Comparison of ENCODE assay signal across 1 cellular context in genomic region chr5:131745594-131746175, GRCh38.
TF ChIP-seq lines count a peak whose summit lies in the region.

No MANE protein-coding gene starts in this region.

TF ChIP-seq in K562, 482 proteins besides CTCF, POLR2A, EP300 and RAD21:
- TF ChIP-seq RBM15 (IDR thresholded peaks at IDR 0.05; ENCODE audit: insufficient read depth, low read length) (no peak), CHD1 (IDR thresholded peaks at IDR 0.05; ENCODE audit: low read length) (no peak), JUND (IDR thresholded peaks at IDR 0.05; ENCODE audit: borderline replicate concordance, low read depth, low read length) (peak; percentile 42; the same call in 1 of the 2 replicates), JUND (tag; IDR thresholded peaks at IDR 0.05; ENCODE audit: borderline replicate concordance, low read depth, low read length) (peak; percentile 57; the same call in 2 of the 3 replicates), ZBTB7A (IDR thresholded peaks at IDR 0.05; ENCODE audit: borderline replicate concordance, control insufficient read depth, low read depth, low read length) (no peak), TEAD4 (IDR thresholded peaks at IDR 0.05; ENCODE audit: low read length) (peak; percentile 61; the same call in 1 of the 2 replicates), TEAD4 (CRISPR knock-in tag; IDR thresholded peaks at IDR 0.05; ENCODE audit: borderline replicate concordance) (no peak), BRD9 (IDR thresholded peaks at IDR 0.05; ENCODE audit: low read depth, partially characterized antibody) (peak; percentile 17), E2F3 (CRISPR knock-in tag; IDR thresholded peaks at IDR 0.05) (no peak), FOSL1 (tag; conservative IDR thresholded peaks at IDR 0.05) (peak; percentile 67), SMARCA4 (IDR thresholded peaks at IDR 0.05) (peak; percentile 72; the same call in 1 of the 2 replicates), E4F1 (CRISPR knock-in tag; IDR thresholded peaks at IDR 0.05; ENCODE audit: borderline replicate concordance) (no peak), ZEB2 (IDR thresholded peaks at IDR 0.05) (no peak), MAFF (IDR thresholded peaks at IDR 0.05; ENCODE audit: low read length) (peak; percentile 55; the same call in 1 of the 2 replicates), KHSRP (IDR thresholded peaks at IDR 0.05) (0 out of 2 replicates have a peak, but pooled peaks have one; percentile 47), HMBOX1 (IDR thresholded peaks at IDR 0.05) (0 out of 2 replicates have a peak, but pooled peaks have one; percentile 45), ZNF512 (tag; IDR thresholded peaks at IDR 0.05) (no peak), RUNX1 (IDR thresholded peaks at IDR 0.05; ENCODE audit: low read depth) (no peak), TAL1 (IDR thresholded peaks at IDR 0.05) (peak; percentile 40; the same call in 1 of the 2 replicates), ATF3 (IDR thresholded peaks at IDR 0.05) (peak; percentile 63), ATF3 (CRISPR knock-in tag; conservative IDR thresholded peaks at IDR 0.05) (no peak), CBFA2T3 (IDR thresholded peaks at IDR 0.05) (peak; percentile 54), NRF1 (conservative IDR thresholded peaks at IDR 0.05 in 1 of 2, IDR thresholded peaks at IDR 0.05 in 1 of 2) (no peak), ZBTB2 (IDR thresholded peaks at IDR 0.05) (no peak), ZNF785 (CRISPR knock-in tag; IDR thresholded peaks at IDR 0.05) (no peak), CSDE1 (IDR thresholded peaks at IDR 0.05) (peak in 1 of 2 experiments; percentile 31; a peak in 1 of 4 replicates), HNRNPH1 (optimal IDR thresholded peaks at IDR 0.05; ENCODE audit: low read depth, low read length) (no peak), ARID1B (IDR thresholded peaks at IDR 0.05) (peak; percentile 78), MAFG (tag; conservative IDR thresholded peaks at IDR 0.05) (peak; percentile 76), MAX (CRISPR knock-in tag; IDR thresholded peaks at IDR 0.05) (no peak), SMARCE1 (IDR thresholded peaks at IDR 0.05) (peak; percentile 63), NCOA2 (IDR thresholded peaks at IDR 0.05; ENCODE audit: partially characterized antibody in 2 of 2) (peak in 1 of 2 experiments; percentile 27), POLR2AphosphoS2 (IDR thresholded peaks at IDR 0.05; ENCODE audit: low read length) (no peak), KLF6 (CRISPR knock-in tag; IDR thresholded peaks at IDR 0.05; ENCODE audit: borderline replicate concordance) (no peak), DPF2 (IDR thresholded peaks at IDR 0.05) (peak; percentile 74; the same call in 1 of the 2 replicates), ZNF592 (IDR thresholded peaks at IDR 0.05) (peak; percentile 45; the same call in 1 of the 2 replicates), NUFIP1 (IDR thresholded peaks at IDR 0.05; ENCODE audit: partially characterized antibody) (no peak), C11orf30 (IDR thresholded peaks at IDR 0.05; ENCODE audit: low read depth) (peak; percentile 90), ZBTB11 (CRISPR knock-in tag; IDR thresholded peaks at IDR 0.05) (no peak), POLR2H (tag; IDR thresholded peaks at IDR 0.05; ENCODE audit: low read depth) (peak; percentile 37; the same call in 1 of the 2 replicates), TCF3 (CRISPR knock-in tag; IDR thresholded peaks at IDR 0.05) (peak; percentile 54; the same call in 1 of the 2 replicates), NFE2 (IDR thresholded peaks at IDR 0.05; ENCODE audit: low read depth) (peak; percentile 21; the same call in 1 of the 2 replicates), NFXL1 (CRISPR knock-in tag; IDR thresholded peaks at IDR 0.05) (no peak), ZNF77 (CRISPR knock-in tag; IDR thresholded peaks at IDR 0.05) (no peak), HDAC1 (IDR thresholded peaks at IDR 0.05) (peak in 1 of 2 experiments; percentile 39; a peak in 1 of 4 replicates), ZNF316 (IDR thresholded peaks at IDR 0.05) (peak; percentile 96), MAFK (IDR thresholded peaks at IDR 0.05; ENCODE audit: low read length) (peak; percentile 16; the same call in 1 of the 2 replicates), TEAD2 (tag; IDR thresholded peaks at IDR 0.05) (no peak), TRIM24 (IDR thresholded peaks at IDR 0.05) (0 out of 4 replicates have a peak, but pooled peaks of 1 of the 2 experiments have one; percentile 47)
TF ChIP-seq in K562: peak in this region for 26.
